8 cellular contexts compared by ENCODE assay signal in the genomic region with DNA sequence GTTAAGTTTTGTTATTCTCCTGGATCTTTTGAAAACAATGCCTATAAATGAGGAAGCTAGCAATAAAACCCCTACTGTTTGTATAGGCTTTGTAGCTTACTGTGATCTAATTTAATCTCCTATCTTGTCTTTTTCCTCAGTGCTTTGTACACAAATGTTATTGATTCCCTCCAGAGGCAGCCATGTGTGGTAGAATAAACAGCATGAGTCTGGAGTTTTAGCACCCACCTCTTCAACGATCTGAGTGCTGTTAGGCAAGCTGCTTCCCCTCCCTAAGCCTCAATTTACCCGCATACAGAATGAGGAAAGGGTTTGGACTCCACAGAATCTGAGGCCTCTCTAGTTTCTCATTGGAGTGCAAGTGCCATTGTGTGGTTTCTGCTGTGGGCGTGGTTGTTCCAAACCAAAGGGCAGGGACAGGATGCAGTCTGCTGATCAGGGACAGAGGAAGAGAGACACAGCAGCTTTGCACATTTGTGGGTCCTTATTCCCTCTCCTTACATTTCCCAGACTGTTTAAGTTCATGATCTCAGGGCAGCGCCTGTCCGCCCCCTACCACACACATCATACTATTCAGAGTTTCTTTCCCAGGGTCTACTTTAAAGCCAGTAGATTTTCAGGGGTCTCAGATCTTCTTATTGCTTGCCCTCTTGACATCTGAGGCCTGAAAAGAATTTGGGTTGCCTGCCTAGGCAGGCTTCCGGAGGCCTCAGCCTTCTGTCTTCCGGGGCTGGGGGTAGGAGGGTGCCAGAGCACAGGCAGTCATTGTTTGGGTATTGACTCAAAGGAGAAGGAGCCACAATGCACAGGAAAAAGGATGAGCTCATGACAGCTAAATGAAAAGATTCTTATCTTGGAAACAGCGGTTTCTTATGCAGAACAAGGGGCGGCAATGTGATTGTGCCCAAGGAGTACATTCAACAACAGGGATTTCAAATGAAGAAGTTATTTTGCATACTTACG.
A peak's percentile ranks its signal among the peaks of the same experiment; 100 is the strongest.
DNase-seq lines count a peak whose midpoint lies in the region; ATAC-seq and TF ChIP-seq lines count a peak whose summit lies in the region.

No MANE protein-coding gene starts in this region.

- peak overlapping the region; percentile 67 for H2AFZ ChIP-seq in SK-N-SH (ENCODE audit: low read depth)

- WGBS in SK-N-SH (ENCODE audit: low lambda C conversion rate), result 34% methylated on average over 10 of the region's 10 CpGs
- 58 to 83% methylated on average over 1 to 10 of the region's 10 CpGs for WGBS in transverse colon (ENCODE audit: low coverage in 1 of 2), 2 donors

- H3K9me3 ChIP-seq in SK-N-SH (no peaks in the 10 kb centered on the region), lower lobe of right lung (no peaks in the 10 kb centered on the region), transverse colon (no peaks in the 10 kb centered on the region)

- POLR2A ChIA-PET in SK-N-SH (lab: Yijun Ruan, JAX), result no interaction called here

- H3K27ac ChIP-seq in SK-N-SH (ENCODE audit: low read depth in 2 of 2, low read length in 1 of 2) (peak overlapping the region in 1 of 2 experiments; percentile 80; a peak in 2 of 4 replicates), lower lobe of right lung (peak overlapping the region; percentile 67), transverse colon (peak overlapping the region in 1 of 4 donors; percentile 26)

- H3K4me3 Mint-ChIP-seq in CD14-positive monocyte, result peak overlapping the region in 1 of 2 donors; percentile 57

- H3F3A ChIP-seq in SK-N-SH (replicated peaks; ENCODE audit: insufficient read depth), result peaks cover 4% of the 10 kb centered on the region

- peak overlapping the region in 4 of 7 donors; percentile 38 to 68 (median 44) for H3K27ac Mint-ChIP-seq in CD14-positive monocyte

- H3K27me3 ChIP-seq in SK-N-SH (ENCODE audit: insufficient read depth) (no peaks in the 10 kb centered on the region), lower lobe of right lung (ENCODE audit: low read depth) (no peaks in the 10 kb centered on the region), transverse colon (no peaks in the 10 kb centered on the region)

- peaks cover 0 to 2% (median 0%) of the 10 kb centered on the region in 7 donors for H3K9me3 Mint-ChIP-seq in CD14-positive monocyte

- CTCF ChIA-PET in SK-N-SH (lab: Yijun Ruan, JAX), result no interaction called here

- H3K27me3 Mint-ChIP-seq in CD14-positive monocyte (ENCODE audit: low read depth in 3 of 3), result peaks cover 0 to 1% (median 0%) of the 10 kb centered on the region in 3 donors

- H3K9me2 ChIP-seq in SK-N-SH, result no peaks in the 10 kb centered on the region

- no peak for TF ChIP-seq CTCF in CD14-positive monocyte (IDR thresholded peaks at IDR 0.05)
- TF ChIP-seq CTCF in SK-N-SH (IDR thresholded peaks at IDR 0.05), result no peak
- TF ChIP-seq CTCF in lower lobe of right lung (IDR thresholded peaks at IDR 0.05), result no peak
- no peak for TF ChIP-seq CTCF in transverse colon (IDR thresholded peaks at IDR 0.05)

- TF ChIP-seq POLR2A in transverse colon (IDR thresholded peaks at IDR 0.05), result no peak

- TF ChIP-seq RAD21 in SK-N-SH (IDR thresholded peaks at IDR 0.05; ENCODE audit: low read length), result no peak

- no peaks in the 10 kb centered on the region for H4K20me1 ChIP-seq in SK-N-SH (ENCODE audit: insufficient read depth)

- H3K36me3 ChIP-seq in SK-N-SH (replicated peaks in 1 of 2; ENCODE audit: control insufficient read depth in 1 of 2, insufficient read depth in 2 of 2, low read length in 1 of 2) (no peaks in the 10 kb centered on the region), lower lobe of right lung (no peaks in the 10 kb centered on the region), transverse colon (no peaks in the 10 kb centered on the region)

- ATAC-seq in GM19324 (IDR thresholded peaks at IDR 0.05; ENCODE audit: low FRiP score, unreplicated experiment), result peak; percentile 66
- ATAC-seq in HG03159 (IDR thresholded peaks at IDR 0.05; ENCODE audit: unreplicated experiment), result peak; percentile 63
- peak; percentile 59 to 66 for ATAC-seq in lower lobe of right lung
- no peak for ATAC-seq in HG02970 (IDR thresholded peaks at IDR 0.05; ENCODE audit: low FRiP score, unreplicated experiment)

- TF ChIP-seq EP300 in SK-N-SH (IDR thresholded peaks at IDR 0.05; ENCODE audit: borderline replicate concordance in 1 of 2, low read depth in 1 of 2, low read length in 1 of 2) (peak in 1 of 2 experiments; percentile 81; a peak in 2 of 4 replicates), transverse colon (IDR thresholded peaks at IDR 0.05; ENCODE audit: low read depth) (no peak)

- in situ Hi-C loops in transverse colon (cut with MboI; ENCODE audit: low pct_ligation_motif_present in 1 of 4, low pct_unique_long_range_greater_than_20kb in 1 of 4, low sequenced_read_pairs in 3 of 4), result loop anchor here in 1 of 4 donors (25.0 kb wide), 1 partner anchor 170 kb away; no protein-coding TSS in a partner anchor

- intact Hi-C loops in CD14-positive monocyte (cut with micrococcal nuclease), result no loop called here
- intact Hi-C loops in lower lobe of right lung (cut with DNase I), result no loop called here
- intact Hi-C loops in transverse colon (cut with DNase I; ENCODE audit: low total_unique reads), result no loop called here

- H3K4me3 ChIP-seq in SK-N-SH (ENCODE audit: low read depth in 2 of 2, low read length in 1 of 2) (no peak overlapping the region; a peak in 1 of 4 replicates), lower lobe of right lung (no peak overlapping the region), transverse colon (no peak overlapping the region)

- H3K79me2 ChIP-seq in SK-N-SH (ENCODE audit: insufficient read depth), result no peaks in the 10 kb centered on the region

- no peaks in the 10 kb centered on the region for H3K36me3 Mint-ChIP-seq in CD14-positive monocyte

- peak overlapping the region; percentile 17; the same call in 1 of the 2 replicates for H3K9ac ChIP-seq in SK-N-SH

- DNase-seq in CD14-positive monocyte (ENCODE audit: low spot score) (no peak), SK-N-SH (no peak), lower lobe of right lung (no peak), transverse colon (peak; percentile 37)
- peak; percentile 58 for DNase-seq in activated naive CD4-positive, alpha-beta T cell treated with anti-CD3 and anti-CD28 coated beads, Interleukin-2, amount 50 U/mL, for 16 hours

- H3K4me1 ChIP-seq in SK-N-SH (ENCODE audit: control insufficient read depth in 1 of 2, insufficient read depth in 2 of 2, low read depth in 1 of 2, low read length in 1 of 2) (peaks cover 0 to 27% of the 10 kb centered on the region in 2 experiments; a peak in 1 of 4 replicates), lower lobe of right lung (peaks cover 7% of the 10 kb centered on the region), transverse colon (no peaks in the 10 kb centered on the region)

- peak overlapping the region; percentile 59 for H3K4me2 ChIP-seq in SK-N-SH

- peaks cover 52% of the 10 kb centered on the region for H3K4me1 Mint-ChIP-seq in CD14-positive monocyte

TF ChIP-seq in SK-N-SH, 30 proteins besides CTCF, POLR2A, EP300 and RAD21 (continues in another document):
- peak; percentile 37; the same call in 1 of the 2 replicates for TF ChIP-seq FOXM1 (IDR thresholded peaks at IDR 0.05; ENCODE audit: low read depth)
- peak; percentile 66 for TF ChIP-seq NFIC (IDR thresholded peaks at IDR 0.05; ENCODE audit: borderline replicate concordance)
- TF ChIP-seq MXI1 (IDR thresholded peaks at IDR 0.05; ENCODE audit: low read depth, low read length), result no peak
- TF ChIP-seq EZH2phosphoT487 (IDR thresholded peaks at IDR 0.05; ENCODE audit: borderline replicate concordance, low read depth), result no peak
- 0 out of 2 replicates have a peak, but pooled peaks have one; percentile 22 for TF ChIP-seq SIN3A (IDR thresholded peaks at IDR 0.05; ENCODE audit: borderline replicate concordance, low read depth, low read length)
- no peak for TF ChIP-seq RFX5 (IDR thresholded peaks at IDR 0.05; ENCODE audit: low read length)
- no peak for TF ChIP-seq POLR2AphosphoS5 (IDR thresholded peaks at IDR 0.05; ENCODE audit: low read depth, low read length)
- peak; percentile 48; the same call in 1 of the 2 replicates for TF ChIP-seq MAX (IDR thresholded peaks at IDR 0.05; ENCODE audit: low read depth)
- TF ChIP-seq FOSL2 (IDR thresholded peaks at IDR 0.05; ENCODE audit: borderline replicate concordance, low read depth), result peak; percentile 62; the same call in 1 of the 2 replicates
- TF ChIP-seq GABPA (IDR thresholded peaks at IDR 0.05; ENCODE audit: low read depth), result 0 out of 2 replicates have a peak, but pooled peaks have one; percentile 36
- peak; percentile 67 for TF ChIP-seq TEAD4 (IDR thresholded peaks at IDR 0.05; ENCODE audit: borderline replicate concordance, insufficient read depth)
- TF ChIP-seq TAF1 (IDR thresholded peaks at IDR 0.05; ENCODE audit: borderline replicate concordance, low read depth, low read length), result no peak
- peak; percentile 46; the same call in 1 of the 2 replicates for TF ChIP-seq RXRA (IDR thresholded peaks at IDR 0.05; ENCODE audit: borderline replicate concordance, low read depth)
- TF ChIP-seq JUND (IDR thresholded peaks at IDR 0.05), result peak; percentile 71
- TF ChIP-seq, protein P1, sequence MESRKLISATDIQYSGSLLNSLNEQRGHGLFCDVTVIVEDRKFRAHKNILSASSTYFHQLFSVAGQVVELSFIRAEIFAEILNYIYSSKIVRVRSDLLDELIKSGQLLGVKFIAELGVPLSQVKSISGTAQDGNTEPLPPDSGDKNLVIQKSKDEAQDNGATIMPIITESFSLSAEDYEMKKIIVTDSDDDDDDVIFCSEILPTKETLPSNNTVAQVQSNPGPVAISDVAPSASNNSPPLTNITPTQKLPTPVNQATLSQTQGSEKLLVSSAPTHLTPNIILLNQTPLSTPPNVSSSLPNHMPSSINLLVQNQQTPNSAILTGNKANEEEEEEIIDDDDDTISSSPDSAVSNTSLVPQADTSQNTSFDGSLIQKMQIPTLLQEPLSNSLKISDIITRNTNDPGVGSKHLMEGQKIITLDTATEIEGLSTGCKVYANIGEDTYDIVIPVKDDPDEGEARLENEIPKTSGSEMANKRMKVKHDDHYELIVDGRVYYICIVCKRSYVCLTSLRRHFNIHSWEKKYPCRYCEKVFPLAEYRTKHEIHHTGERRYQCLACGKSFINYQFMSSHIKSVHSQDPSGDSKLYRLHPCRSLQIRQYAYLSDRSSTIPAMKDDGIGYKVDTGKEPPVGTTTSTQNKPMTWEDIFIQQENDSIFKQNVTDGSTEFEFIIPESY (IDR thresholded peaks at IDR 0.05; ENCODE audit: borderline replicate concordance, low read depth), result peak; percentile 57; the same call in 1 of the 2 replicates
- peak; percentile 87 for TF ChIP-seq TCF12 (IDR thresholded peaks at IDR 0.05)

Comparison
In these comparisons a context has a peak if more than half of its experiments do, and no peak if none do; other contexts are left out.
1. DNase-seq: peak in activated naive CD4-positive, alpha-beta T cell treated with anti-CD3 and anti-CD28 coated beads, Interleukin-2, amount 50 U/mL, for 16 hours (single experiment) and transverse colon (single experiment); none in CD14-positive monocyte (single experiment), SK-N-SH (single experiment) and lower lobe of right lung (single experiment).